Comparison of ENCODE assay signal across 8 cellular contexts in the genomic region with DNA sequence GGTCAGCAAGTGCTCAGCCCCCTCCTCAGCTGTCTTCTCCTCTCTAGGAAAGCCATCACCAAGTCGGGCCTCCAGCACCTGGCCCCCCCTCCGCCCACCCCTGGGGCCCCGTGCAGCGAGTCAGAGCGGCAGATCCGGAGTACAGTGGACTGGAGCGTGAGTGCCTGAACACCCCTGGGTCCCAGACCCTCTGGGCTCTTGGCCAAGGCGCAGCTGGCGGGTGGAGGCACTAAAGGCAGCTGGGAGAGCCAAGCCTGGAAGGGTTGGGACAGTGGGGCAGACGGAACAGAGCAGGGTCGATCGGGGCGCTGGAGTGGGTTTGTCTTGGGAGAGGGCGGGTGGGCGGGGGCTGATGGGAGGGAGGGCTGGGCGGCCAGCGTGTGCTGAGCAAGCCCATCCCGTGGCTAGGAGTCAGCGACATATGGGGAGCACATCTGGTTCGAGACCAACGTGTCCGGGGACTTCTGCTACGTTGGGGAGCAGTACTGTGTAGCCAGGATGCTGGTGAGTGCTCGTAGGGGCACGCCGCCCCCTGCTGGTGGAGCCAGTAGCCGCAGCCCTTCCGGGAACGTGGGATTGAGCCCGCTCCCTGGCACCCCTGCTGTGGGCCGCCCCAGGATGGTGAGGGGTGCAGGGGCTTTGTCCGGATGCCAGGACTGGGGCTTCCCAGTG. TPM values are rescaled to one million over a fixed set of nuclear protein-coding genes. Genes with fewer than 3 reads are reported as not detected.
DNase-seq lines count a peak whose midpoint lies in the region; ATAC-seq and TF ChIP-seq lines count a peak whose summit lies in the region.

No MANE protein-coding gene starts in this region.

- ATAC-seq in HG03342 (IDR thresholded peaks at IDR 0.05; ENCODE audit: unreplicated experiment) (peak; percentile 57), HG02970 (IDR thresholded peaks at IDR 0.05; ENCODE audit: low FRiP score, unreplicated experiment) (no peak)

- H3K27ac ChIP-seq in adrenal gland: peak overlapping the region in 2 of 5 donors; percentile 5 to 6

- H3K27me3 ChIP-seq in adrenal gland: no peaks in the 10 kb centered on the region

- no peak overlapping the region for H3K4me3 ChIP-seq in adrenal gland

- WGBS in adrenal gland, 4 donors: 0 to 50% (median 28%) methylated on average over 6 to 32 of the region's 32 CpGs

- H3K36me3 ChIP-seq in adrenal gland (replicated peaks in 1 of 2): peaks cover 0 to 41% of the 10 kb centered on the region in 2 donors

- TF ChIP-seq CTCF in adrenal gland (IDR thresholded peaks at IDR 0.05): peak; percentile 80 to 92 (median 86)

- DNase-seq in NCI-H345 (lab: John Stamatoyannopoulos, UW): peak; percentile 38
- DNase-seq in NCI-H345 treated with DMSO at 0.1 percent for 48 hours (lab: John Stamatoyannopoulos, UW; ENCODE audit: unreplicated experiment): no peak
- DNase-seq in T-helper 2 cell: peak; percentile 53 to 69 (median 64)
- DNase-seq in adrenal gland: peak in 6 of 7 donors; percentile 60 to 88 (median 73)
- peak; percentile 70 for DNase-seq in iPS-NIHi7 (ENCODE audit: extremely low spot score)
- peak; percentile 66 to 74 for DNase-seq in stimulated activated CD4-positive, alpha-beta T cell treated with anti-CD3 and anti-CD28 coated beads, Interleukin-2, amount 100 ng/mL, for 48 hours

- no peaks in the 10 kb centered on the region for H3K9me3 ChIP-seq in adrenal gland (replicated peaks in 1 of 3)

- peaks cover 10 to 22% of the 10 kb centered on the region in 2 donors for H3K4me1 ChIP-seq in adrenal gland (replicated peaks in 1 of 2)

- intact Hi-C loops in adrenal gland (cut with DNase I): no loop called here

- no peak for TF ChIP-seq POLR2A in adrenal gland (IDR thresholded peaks at IDR 0.05)

RNA-seq across cellular contexts. Expression of a gene that starts 14.1 kb away (rescaled TPM):
- 100 to 1,000 TPM in 6 of 8 donors, 10 to 100 TPM in 2; 73.4 to 358 (median 128) TPM for total RNA-seq in adrenal gland
- polyA plus RNA-seq in adrenal gland: 100 to 1,000 TPM in 1 of 3 donors, 10 to 100 TPM in 2; 88.8 to 128 (median 94.0) TPM

RNA-seq across cellular contexts. Expression of a gene that starts 20.1 kb away (rescaled TPM):
- 10 to 100 TPM; 32.6 to 63.4 (median 44.0) TPM for total RNA-seq in adrenal gland
- polyA plus RNA-seq in adrenal gland: 100 to 1,000 TPM in 1 of 3 donors, 10 to 100 TPM in 2; 12.4 to 160 (median 57.0) TPM

RNA-seq across cellular contexts. Expression of a gene that starts 24.2 kb away (rescaled TPM):
- total RNA-seq in adrenal gland: under 1 TPM in 3 of 8 donors, not detected in 5; 0.14 to 0.81 (median 0.51) TPM
- polyA plus RNA-seq in adrenal gland: under 1 TPM in 2 of 3 donors, not detected in 1; 0.32 to 0.38 TPM
